ENCODE assay signal across 24 cellular contexts in the genomic region with DNA sequence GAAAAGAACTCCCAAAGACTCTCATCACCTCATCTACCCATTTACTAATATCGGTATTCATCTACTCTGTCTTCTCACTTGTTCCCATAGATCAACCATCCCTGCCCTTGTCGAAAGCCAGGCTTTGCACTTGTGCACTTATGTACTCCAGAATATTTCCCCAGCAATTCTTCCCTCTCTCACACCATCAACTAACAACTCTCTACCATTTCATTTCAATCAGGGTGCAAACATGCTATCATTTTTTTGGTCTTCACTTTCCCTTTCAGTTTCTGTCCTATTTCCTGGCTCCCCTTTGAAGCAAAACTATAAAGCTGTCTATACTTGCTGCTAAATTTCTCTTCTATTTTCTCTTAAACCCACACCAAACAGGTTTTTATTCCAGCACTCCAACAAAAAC. TPM values are rescaled to one million over a fixed set of nuclear protein-coding genes. Genes with fewer than 3 reads are reported as not detected.
"Had no signal": no experiment of that assay in that cellular context is flagged by ENCODE, and none has a peak within 500 bp of the region (broad histone marks: within the 10 kb centered on the region; RNA-seq: fewer than 3 reads in every experiment).

No MANE protein-coding gene starts in this region.

- H3K27ac ChIP-seq: body of pancreas, dorsolateral prefrontal cortex, foreskin keratinocyte, lower lobe of right lung, parathyroid adenoma, right lobe of liver, suprapubic skin, vagina had no signal

- H3K27me3 ChIP-seq: body of pancreas, dorsolateral prefrontal cortex, foreskin keratinocyte, right lobe of liver, suprapubic skin, vagina had no signal

- H3K36me3 Mint-ChIP-seq: activated naive CD8-positive, alpha-beta T cell treated with anti-CD3 and anti-CD28 coated beads for 36 hours had no signal

- H3K27me3 Mint-ChIP-seq: activated naive CD8-positive, alpha-beta T cell treated with anti-CD3 and anti-CD28 coated beads for 36 hours; stimulated activated naive CD8-positive, alpha-beta T cell treated with anti-CD3 and anti-CD28 coated beads, Interleukin-15, amount 100 ng/mL, for 72 hours had no signal

- DNase-seq: activated CD4-positive, alpha-beta T cell treated with anti-CD3 and anti-CD28 coated beads, Interleukin-2, amount 50 U/mL, for 1 hour; activated CD4-positive, CD25-positive, alpha-beta regulatory T cell; activated naive CD4-positive, alpha-beta T cell; activated naive CD8-positive, alpha-beta T cell treated with anti-CD3 and anti-CD28 coated beads for 36 hours; body of pancreas; dorsolateral prefrontal cortex; foreskin keratinocyte; hippocampal formation; lower lobe of right lung; right lobe of liver; small intestine; stimulated activated CD4-positive, alpha-beta T cell treated with anti-CD3 and anti-CD28 coated beads, Interleukin-15, amount 100 ng/mL, for 24 hours; stimulated activated CD4-positive, alpha-beta T cell treated with anti-CD3 and anti-CD28 coated beads, Interleukin-2, amount 100 ng/mL, for 48 hours; stimulated activated naive CD8-positive, alpha-beta T cell treated with anti-CD3 and anti-CD28 coated beads, Interleukin-15, amount 100 ng/mL, for 72 hours; T1000; trophoblast cell had no signal

- H3K9me3 Mint-ChIP-seq: activated naive CD8-positive, alpha-beta T cell treated with anti-CD3 and anti-CD28 coated beads for 36 hours; nephron; stimulated activated naive CD8-positive, alpha-beta T cell treated with anti-CD3 and anti-CD28 coated beads, Interleukin-15, amount 100 ng/mL, for 72 hours had no signal

- H3K4me3 Mint-ChIP-seq: activated naive CD8-positive, alpha-beta T cell treated with anti-CD3 and anti-CD28 coated beads for 36 hours; nephron; stimulated activated naive CD8-positive, alpha-beta T cell treated with anti-CD3 and anti-CD28 coated beads, Interleukin-15, amount 100 ng/mL, for 72 hours had no signal

- H3K36me3 ChIP-seq: lower lobe of right lung, right lobe of liver, suprapubic skin, vagina had no signal

- FAIRE-seq: keratinocyte, small intestine had no signal

- H3K4me1 ChIP-seq: parathyroid adenoma had no signal

- H2AFZ ChIP-seq: parathyroid adenoma had no signal

- H3K9ac ChIP-seq: parathyroid adenoma had no signal

- ATAC-seq: body of pancreas; foreskin keratinocyte; lower lobe of right lung; right lobe of liver; stimulated activated naive CD8-positive, alpha-beta T cell treated with anti-CD3 and anti-CD28 coated beads, Interleukin-15, amount 100 ng/mL, for 72 hours had no signal

- H3K4me3 ChIP-seq: body of pancreas, dorsolateral prefrontal cortex, lower lobe of right lung, right lobe of liver, suprapubic skin, vagina had no signal

- H3K9me3 ChIP-seq: body of pancreas, lower lobe of right lung, right lobe of liver, suprapubic skin, vagina had no signal

- H3K27ac Mint-ChIP-seq: activated naive CD8-positive, alpha-beta T cell treated with anti-CD3 and anti-CD28 coated beads for 36 hours; nephron; stimulated activated naive CD8-positive, alpha-beta T cell treated with anti-CD3 and anti-CD28 coated beads, Interleukin-15, amount 100 ng/mL, for 72 hours had no signal

RNA-seq across cellular contexts. Expression of gene C1orf105, which starts 6.7 kb away (rescaled TPM):
- total RNA-seq: activated naive CD8-positive, alpha-beta T cell treated with anti-CD3 and anti-CD28 coated beads for 36 hours; body of pancreas; epithelial cell of proximal tubule; fibroblast of lung; foreskin keratinocyte; lower lobe of right lung; mesenteric fat pad; vagina had no signal
- polyA plus RNA-seq: fibroblast of lung, foreskin keratinocyte, keratinocyte had no signal
